33 cellular contexts compared by ENCODE assay signal in the genomic region with DNA sequence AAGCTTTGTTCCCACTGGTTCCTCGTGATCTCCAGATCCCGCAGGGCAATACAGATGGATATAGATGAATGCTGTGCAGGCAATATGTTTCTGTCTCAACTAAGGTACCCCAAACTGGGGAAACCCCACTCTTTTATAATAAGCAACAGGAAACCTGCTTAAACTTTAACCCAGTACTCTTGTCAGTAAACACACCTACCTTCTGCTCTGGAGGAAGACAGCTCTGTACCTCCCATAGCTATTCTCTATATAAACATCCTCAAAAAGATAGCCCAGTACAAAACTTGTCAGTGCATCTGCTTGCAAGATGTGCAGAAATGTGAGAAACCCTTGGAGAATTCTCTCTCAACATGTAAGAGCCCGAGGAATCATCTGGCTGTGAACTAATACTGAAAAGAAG.
"Had no signal": no experiment of that assay in that cellular context is flagged by ENCODE, and none has a peak within 500 bp of the region (broad histone marks: within the 10 kb centered on the region; RNA-seq: fewer than 3 reads in every experiment).

No MANE protein-coding gene starts in this region.

- H3K4me2 ChIP-seq: hepatocyte, smooth muscle cell had no signal

- H3K27ac ChIP-seq: brain microvascular endothelial cell, coronary artery, dorsolateral prefrontal cortex, gastrocnemius medialis, hepatocyte, parathyroid adenoma, psoas muscle, right atrium auricular region, uterus, VCaP had no signal

- H3K36me3 ChIP-seq: brain microvascular endothelial cell, gastrocnemius medialis, right atrium auricular region had no signal

- H2AFZ ChIP-seq: hepatocyte, parathyroid adenoma had no signal

- H3K9ac ChIP-seq: parathyroid adenoma had no signal

- H3K27me3 ChIP-seq: brain microvascular endothelial cell, dorsolateral prefrontal cortex, gastrocnemius medialis, hepatocyte, right atrium auricular region, uterus had no signal

- ATAC-seq: activated T-cell treated with anti-CD3 and anti-CD28 coated beads, Interleukin-2, amount 50 U/mL, for 72 hours; gastrocnemius medialis; left colon; psoas muscle; stimulated activated memory B cell treated with anti-CD40 and anti-IgM and Interleukin-4, amounts not matched to agents 10 μg/mL and 1 μg/mL and 100 μg/mL, for 72 hours; stimulated activated naive CD8-positive, alpha-beta T cell treated with anti-CD3 and anti-CD28 coated beads, Interleukin-15, amount 100 ng/mL, for 72 hours had no signal

- H3K4me1 ChIP-seq: gastrocnemius medialis, parathyroid adenoma, psoas muscle, right atrium auricular region, uterus had no signal

- H3K79me2 ChIP-seq: hepatocyte, parathyroid adenoma had no signal

- H3K4me3 ChIP-seq: coronary artery, dorsolateral prefrontal cortex, gastrocnemius medialis, hepatocyte, psoas muscle, right atrium auricular region, smooth muscle cell, uterus had no signal

- H3K9me3 ChIP-seq: gastrocnemius medialis, psoas muscle, right atrium auricular region, uterus had no signal

- DNase-seq: activated CD4-positive, alpha-beta T cell treated with anti-CD3 and anti-CD28 coated beads for 4 hours; activated CD4-positive, alpha-beta T cell treated with anti-CD3 and anti-CD28 coated beads, Interleukin-2, amount 50 U/mL, for 4 hours; activated effector memory CD4-positive, alpha-beta T cell treated with Interleukin-2 at 50 U/mL for 16 hours; activated naive CD4-positive, alpha-beta T cell treated with anti-CD3 and anti-CD28 coated beads, Interleukin-2, amount 10 ng/mL, durations not matched to agents 7 days and 5 days; activated naive CD8-positive, alpha-beta T cell treated with anti-CD3 and anti-CD28 coated beads, Interleukin-2, amount 10 ng/mL, durations not matched to agents 7 days and 5 days; activated T-cell treated with anti-CD3 and anti-CD28 coated beads for 4 hours; activated T-cell treated with anti-CD3 and anti-CD28 coated beads, Interleukin-2, amount 50 U/mL, for 72 hours; amniotic stem cell; brain microvascular endothelial cell; dorsolateral prefrontal cortex; effector memory CD4-positive, alpha-beta T cell; erythroblast; gastrocnemius medialis; immature natural killer cell; kidney; left colon; mammary epithelial cell; occipital lobe; psoas muscle; stimulated activated CD4-positive, alpha-beta T cell treated with anti-CD3 and anti-CD28 coated beads, Interleukin-1b, Interleukin-23, amount 100 ng/mL, for 48 hours; stimulated activated CD4-positive, alpha-beta T cell treated with anti-CD3 and anti-CD28 coated beads, Interleukin-4, amount 100 ng/mL, for 4 hours; stimulated activated CD8-positive, alpha-beta memory T cell treated with anti-CD3 and anti-CD28 coated beads, Interleukin-4, amount 100 ng/mL, for 48 hours; stimulated activated naive CD8-positive, alpha-beta T cell treated with anti-CD3 and anti-CD28 coated beads, Interleukin-15, amount 100 ng/mL, for 72 hours; substantia nigra; T-helper 9 cell; uterus had no signal
